Comparison of ENCODE assay signal across 8 cellular contexts in the genomic region with DNA sequence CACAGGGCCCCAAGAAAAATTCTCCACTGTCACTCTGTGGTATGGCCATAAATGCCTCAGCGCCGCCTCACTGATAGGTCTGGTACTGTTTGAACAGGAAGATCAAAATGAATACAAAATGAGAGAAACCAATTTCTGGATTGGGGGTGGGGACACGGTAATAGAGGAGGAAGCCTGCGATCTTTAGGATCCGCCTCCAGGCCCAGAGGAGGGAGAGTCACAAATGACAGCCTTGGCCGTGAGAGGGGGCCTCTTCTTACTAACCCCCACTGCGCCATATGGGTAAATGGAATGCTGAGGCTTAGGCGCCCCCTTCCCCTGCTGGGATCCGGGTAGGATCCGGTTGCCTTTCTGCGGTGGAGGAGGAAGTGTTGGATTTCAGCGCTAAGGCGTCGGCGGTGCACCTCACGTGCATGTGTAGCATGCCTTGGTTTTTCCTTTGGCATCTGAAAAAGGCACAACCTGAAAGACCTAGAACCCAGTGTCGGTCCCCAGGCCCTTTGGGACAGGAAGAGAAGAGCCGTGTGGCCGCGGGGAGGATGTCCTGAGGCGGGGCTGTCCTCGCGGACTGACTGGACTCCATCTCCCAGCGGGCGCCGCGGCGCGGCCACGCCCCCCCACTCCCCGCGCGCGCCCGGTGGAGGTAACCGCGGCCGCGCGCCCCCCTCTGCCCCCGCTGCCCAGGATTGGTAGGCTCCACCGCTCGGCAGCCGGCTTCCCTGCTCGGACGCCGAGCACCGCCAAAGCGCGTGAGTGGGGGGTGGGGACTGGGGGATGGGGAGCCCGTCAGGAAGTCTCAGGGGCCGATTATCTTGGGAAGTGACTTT. TPM values are rescaled to one million over a fixed set of nuclear protein-coding genes. Genes with fewer than 3 reads are reported as not detected.
A peak's percentile ranks its signal among the peaks of the same experiment; 100 is the strongest.
DNase-seq lines count a peak whose midpoint lies in the region; ATAC-seq lines count a peak whose summit lies in the region.

No MANE protein-coding gene starts in this region.

- peak; percentile 87 for DNase-seq in Ammon's horn (ENCODE audit: low spot score)
- DNase-seq in GM19240 (ENCODE audit: insufficient read length, low spot score): peak; percentile 80
- DNase-seq in NCI-H510A treated with DMSO at 0.1 percent for 48 hours (lab: John Stamatoyannopoulos, UW): peak; percentile 68
- peak; percentile 89 for DNase-seq in activated CD4-positive, alpha-beta T cell treated with anti-CD3 and anti-CD28 coated beads for 48 hours
- DNase-seq in left colon: peak; percentile 93
- DNase-seq in stimulated activated CD4-positive, alpha-beta T cell treated with anti-CD3 and anti-CD28 coated beads, Interleukin-1b, Interleukin-23, amount 100 ng/mL, for 4 hours (ENCODE audit: low read depth in 2 of 2): peak; percentile 74 to 86

- intact Hi-C loops in left colon (cut with DNase I, micrococcal nuclease): loop anchor here in 1 of 2 donors (10.0 kb wide), 1 partner anchor 94 kb away; the partner anchor contains the start of gene ARFGAP2

- H3K27ac ChIP-seq in cingulate gyrus (ENCODE audit: low read depth, low read length): peak overlapping the region; percentile 97

- ATAC-seq in HG03439 (IDR thresholded peaks at IDR 0.05; ENCODE audit: unreplicated experiment) (peak; percentile 53), left colon (peak; percentile 82)

RNA-seq across cellular contexts. Expression of gene MADD, which starts 0.7 kb away (rescaled TPM):
- total RNA-seq in left colon: 10 to 100 TPM; 50.8 to 61.6 TPM

RNA-seq across cellular contexts. Expression of gene NR1H3, which starts 11.4 kb away (rescaled TPM):
- 10 to 100 TPM; 52.1 to 58.2 TPM for total RNA-seq in left colon

RNA-seq across cellular contexts. Expression of gene ACP2, which starts 20.6 kb away (rescaled TPM):
- total RNA-seq in left colon: 10 to 100 TPM; 47.8 to 53.5 TPM

RNA-seq across cellular contexts. Expression of gene DDB2, which starts 54.4 kb away (rescaled TPM):
- total RNA-seq in left colon: 10 to 100 TPM; 24.7 to 37.7 TPM

Comparison
In these comparisons a context has a peak if more than half of its experiments do, and no peak if none do; other contexts are left out.
1. Peak in every context shown above with its lines: DNase-seq, ATAC-seq and H3K27ac ChIP-seq.